ENCODE assay signal across 18 cellular contexts in genomic region chr6:12335131-12335527, GRCh38. TPM values are rescaled to one million over a fixed set of nuclear protein-coding genes. Genes with fewer than 3 reads are reported as not detected.
DNase-seq lines count a peak whose midpoint lies in the region; ATAC-seq and TF ChIP-seq lines count a peak whose summit lies in the region.
"Had no signal": no experiment of that assay in that cellular context is flagged by ENCODE, and none has a peak within 500 bp of the region (broad histone marks: within the 10 kb centered on the region; RNA-seq: fewer than 3 reads in every experiment).

No MANE protein-coding gene starts in this region.

- POLR2A ChIA-PET in PC-9 (lab: Charles Lee; ENCODE audit: unreplicated experiment): no interaction called here

- H3K9me2 ChIP-seq in PC-9 (ENCODE audit: insufficient read depth): no peaks in the 10 kb centered on the region; the same call in 1 of the 2 replicates

- TF ChIP-seq CTCF in GM12865 (IDR thresholded peaks at IDR 0.05; ENCODE audit: insufficient read depth, low read depth, low read length, missing control alignments) (no peak), GM20000 (IDR thresholded peaks at IDR 0.05; ENCODE audit: extremely low read depth, missing control alignments) (no peak), PC-9 (conservative IDR thresholded peaks at IDR 0.05) (no peak)

- no peak overlapping the region for H2AFZ ChIP-seq in PC-9

- H3K4me1 ChIP-seq in PC-9 (replicated peaks; ENCODE audit: insufficient read depth): peaks cover 42% of the 10 kb centered on the region
- H3K4me1 ChIP-seq: tibial nerve had no signal

- no peaks in the 10 kb centered on the region for H3K36me3 ChIP-seq in PC-9 (ENCODE audit: low read depth)
- H3K36me3 ChIP-seq: tibial nerve had no signal

- no peak overlapping the region for H3K4me3 ChIP-seq in GM12865 (ENCODE audit: low read depth, low read length)
- H3K4me3 ChIP-seq in PC-9: no peak overlapping the region
- H3K4me3 ChIP-seq: tibial nerve had no signal

- H3K79me2 ChIP-seq in PC-9 (ENCODE audit: low read depth): no peaks in the 10 kb centered on the region

- H3F3A ChIP-seq in PC-9 (ENCODE audit: insufficient read depth, low read depth): peaks cover 5% of the 10 kb centered on the region

- intact Hi-C loops in PC-9 (cut with micrococcal nuclease; ENCODE audit: unreplicated experiment): no loop called here

- H3K27ac ChIP-seq in PC-9: peak overlapping the region; percentile 61
- H3K27ac ChIP-seq: tibial nerve had no signal

- BruUV-seq in PC-9 (replicated peaks; lab: Mats Ljungman, UMichigan): no TSS peak

- CTCF ChIA-PET in PC-9 (lab: Charles Lee): no interaction called here

- H4K20me1 ChIP-seq in PC-9 (ENCODE audit: insufficient read depth): no peaks in the 10 kb centered on the region

- peak; percentile 30 for DNase-seq in GM12865 (ENCODE audit: low read depth)
- DNase-seq in GM20000 (ENCODE audit: low spot score): peak; percentile 22
- no peak for DNase-seq in PC-9
- DNase-seq in GF-D8 (lab: John Stamatoyannopoulos, UW): no peak
- no peak for DNase-seq in GM19238 (ENCODE audit: insufficient read length, low spot score)
- DNase-seq: activated CD8-positive, alpha-beta T cell treated with anti-CD3 and anti-CD28 coated beads for 36 hours; H7; left colon; NCI-H187; NCI-H510A treated with DMSO at 0.1 percent for 48 hours; OCI-M1; stimulated activated CD4-positive, alpha-beta T cell treated with anti-CD3 and anti-CD28 coated beads, Interleukin-4, amount 100 ng/mL, for 4 hours had no signal

- no peaks in the 10 kb centered on the region for H3K27me3 ChIP-seq in PC-9 (ENCODE audit: insufficient read depth, low read depth)
- H3K27me3 ChIP-seq: tibial nerve had no signal

- no peaks in the 10 kb centered on the region; the same call in 1 of the 2 replicates for H3K9me3 ChIP-seq in PC-9 (ENCODE audit: insufficient read depth, low read depth)
- H3K9me3 ChIP-seq: tibial nerve had no signal

- H3K4me2 ChIP-seq in PC-9: peak overlapping the region; percentile 34

- peak; percentile 69 for ATAC-seq in HG02798 (IDR thresholded peaks at IDR 0.05; ENCODE audit: poor library complexity, unreplicated experiment)
- no peak for ATAC-seq in HG03342 (IDR thresholded peaks at IDR 0.05; ENCODE audit: unreplicated experiment)
- ATAC-seq in HG03135 (IDR thresholded peaks at IDR 0.05; ENCODE audit: unreplicated experiment): no peak
- ATAC-seq: activated CD8-positive, alpha-beta T cell treated with anti-CD3 and anti-CD28 coated beads for 36 hours; activated T-helper 17 cell treated with anti-CD3 and anti-CD28 coated beads, Interleukin-2, amount 50 U/mL, for 72 hours; left colon had no signal

RNA-seq across cellular contexts. Expression of gene EDN1, which starts 45.0 kb away (rescaled TPM):
- total RNA-seq in PC-9 (2021): 3.3 and 5.9 TPM in 2 replicates
- total RNA-seq: A673 had no signal

Comparison
In these comparisons a context has a peak if more than half of its experiments do, and no peak if none do; other contexts are left out.
1. DNase-seq: peak in GM12865 (single experiment) and GM20000 (single experiment); none in PC-9 (0 of 2), GF-D8 (single experiment) and GM19238 (single experiment).